Comparison of ENCODE assay signal across 2 cellular contexts in the genomic region with DNA sequence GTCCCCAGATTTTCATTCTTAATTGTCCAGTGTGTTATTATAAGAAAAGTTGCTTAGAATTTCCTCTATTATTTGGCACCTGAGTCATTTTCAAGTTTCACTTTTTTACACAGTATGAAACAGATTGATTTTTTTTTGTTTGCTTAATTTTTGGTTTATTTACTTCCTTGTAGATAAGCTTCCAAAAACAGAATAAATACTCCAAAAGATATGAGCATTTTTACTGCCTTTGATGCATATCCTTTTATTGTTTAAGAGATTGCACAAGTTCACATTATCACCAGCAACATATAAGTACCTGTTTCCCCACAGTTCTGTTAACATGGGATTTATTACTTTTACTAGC.
TF ChIP-seq lines count a peak whose summit lies in the region.

No MANE protein-coding gene starts in this region.

TF ChIP-seq in HEK293, 187 proteins besides CTCF, POLR2A, EP300 and RAD21:
- no peak for TF ChIP-seq SCRT2 (tag by site-specific recombination; IDR thresholded peaks at IDR 0.05)
- no peak for TF ChIP-seq MEIS1 (CRISPR knock-in tag; IDR thresholded peaks at IDR 0.05; ENCODE audit: borderline replicate concordance)
- no peak for TF ChIP-seq ZNF473 (tag by site-specific recombination; IDR thresholded peaks at IDR 0.05)
- TF ChIP-seq ZSCAN30 (tag by site-specific recombination; IDR thresholded peaks at IDR 0.05): no peak
- TF ChIP-seq, protein P1, sequence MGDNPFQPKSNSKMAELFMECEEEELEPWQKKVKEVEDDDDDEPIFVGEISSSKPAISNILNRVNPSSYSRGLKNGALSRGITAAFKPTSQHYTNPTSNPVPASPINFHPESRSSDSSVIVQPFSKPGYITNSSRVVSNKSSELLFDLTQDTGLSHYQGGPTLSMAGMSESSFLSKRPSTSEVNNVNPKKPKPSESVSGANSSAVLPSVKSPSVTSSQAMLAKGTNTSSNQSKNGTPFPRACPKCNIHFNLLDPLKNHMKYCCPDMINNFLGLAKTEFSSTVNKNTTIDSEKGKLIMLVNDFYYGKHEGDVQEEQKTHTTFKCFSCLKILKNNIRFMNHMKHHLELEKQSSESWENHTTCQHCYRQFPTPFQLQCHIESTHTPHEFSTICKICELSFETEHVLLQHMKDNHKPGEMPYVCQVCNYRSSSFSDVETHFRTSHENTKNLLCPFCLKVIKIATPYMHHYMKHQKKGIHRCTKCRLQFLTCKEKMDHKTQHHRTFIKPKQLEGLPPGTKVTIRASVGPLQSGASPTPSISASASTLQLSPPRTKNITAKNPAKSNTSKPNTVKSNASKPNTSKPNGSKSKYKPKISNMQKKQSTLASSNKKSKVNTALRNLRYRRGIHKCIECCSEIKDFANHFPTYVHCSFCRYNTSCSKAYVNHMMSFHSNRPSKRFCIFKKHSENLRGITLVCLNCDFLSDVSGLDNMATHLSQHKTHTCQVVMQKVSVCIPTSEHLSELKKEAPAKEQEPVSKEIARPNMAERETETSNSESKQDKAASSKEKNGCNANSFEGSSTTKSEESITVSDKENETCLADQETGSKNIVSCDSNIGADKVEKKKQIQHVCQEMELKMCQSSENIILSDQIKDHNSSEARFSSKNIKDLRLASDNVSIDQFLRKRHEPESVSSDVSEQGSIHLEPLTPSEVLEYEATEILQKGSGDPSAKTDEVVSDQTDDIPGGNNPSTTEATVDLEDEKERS (tag by site-specific recombination; IDR thresholded peaks at IDR 0.05): no peak
- TF ChIP-seq ZFP69B (tag by site-specific recombination; IDR thresholded peaks at IDR 0.05): no peak
- TF ChIP-seq, protein P2, sequence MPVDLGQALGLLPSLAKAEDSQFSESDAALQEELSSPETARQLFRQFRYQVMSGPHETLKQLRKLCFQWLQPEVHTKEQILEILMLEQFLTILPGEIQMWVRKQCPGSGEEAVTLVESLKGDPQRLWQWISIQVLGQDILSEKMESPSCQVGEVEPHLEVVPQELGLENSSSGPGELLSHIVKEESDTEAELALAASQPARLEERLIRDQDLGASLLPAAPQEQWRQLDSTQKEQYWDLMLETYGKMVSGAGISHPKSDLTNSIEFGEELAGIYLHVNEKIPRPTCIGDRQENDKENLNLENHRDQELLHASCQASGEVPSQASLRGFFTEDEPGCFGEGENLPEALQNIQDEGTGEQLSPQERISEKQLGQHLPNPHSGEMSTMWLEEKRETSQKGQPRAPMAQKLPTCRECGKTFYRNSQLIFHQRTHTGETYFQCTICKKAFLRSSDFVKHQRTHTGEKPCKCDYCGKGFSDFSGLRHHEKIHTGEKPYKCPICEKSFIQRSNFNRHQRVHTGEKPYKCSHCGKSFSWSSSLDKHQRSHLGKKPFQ (tag by site-specific recombination; IDR thresholded peaks at IDR 0.05): no peak
- TF ChIP-seq ZIC2 (tag by site-specific recombination; IDR thresholded peaks at IDR 0.05): no peak
- TF ChIP-seq ZNF626 (tag by site-specific recombination; IDR thresholded peaks at IDR 0.05): no peak
- TF ChIP-seq FEZF1 (tag by site-specific recombination; IDR thresholded peaks at IDR 0.05): 0 out of 2 replicates have a peak, but pooled peaks have one; percentile 19
- TF ChIP-seq TCF7L2 (IDR thresholded peaks at IDR 0.05; ENCODE audit: borderline replicate concordance, low read depth, low read length): peak; percentile 74
- TF ChIP-seq ZFHX2 (tag by site-specific recombination; conservative IDR thresholded peaks at IDR 0.05): no peak
- TF ChIP-seq PRDM1 (tag by site-specific recombination; IDR thresholded peaks at IDR 0.05): no peak
- no peak for TF ChIP-seq SP3 (tag by site-specific recombination; IDR thresholded peaks at IDR 0.05)
- TF ChIP-seq ZNF223 (tag by site-specific recombination; IDR thresholded peaks at IDR 0.05): no peak
- TF ChIP-seq, protein P3, sequence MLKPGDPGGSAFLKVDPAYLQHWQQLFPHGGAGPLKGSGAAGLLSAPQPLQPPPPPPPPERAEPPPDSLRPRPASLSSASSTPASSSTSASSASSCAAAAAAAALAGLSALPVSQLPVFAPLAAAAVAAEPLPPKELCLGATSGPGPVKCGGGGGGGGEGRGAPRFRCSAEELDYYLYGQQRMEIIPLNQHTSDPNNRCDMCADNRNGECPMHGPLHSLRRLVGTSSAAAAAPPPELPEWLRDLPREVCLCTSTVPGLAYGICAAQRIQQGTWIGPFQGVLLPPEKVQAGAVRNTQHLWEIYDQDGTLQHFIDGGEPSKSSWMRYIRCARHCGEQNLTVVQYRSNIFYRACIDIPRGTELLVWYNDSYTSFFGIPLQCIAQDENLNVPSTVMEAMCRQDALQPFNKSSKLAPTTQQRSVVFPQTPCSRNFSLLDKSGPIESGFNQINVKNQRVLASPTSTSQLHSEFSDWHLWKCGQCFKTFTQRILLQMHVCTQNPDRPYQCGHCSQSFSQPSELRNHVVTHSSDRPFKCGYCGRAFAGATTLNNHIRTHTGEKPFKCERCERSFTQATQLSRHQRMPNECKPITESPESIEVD (tag by site-specific recombination; IDR thresholded peaks at IDR 0.05): peak; percentile 63
- TF ChIP-seq ZNF433 (tag by site-specific recombination; IDR thresholded peaks at IDR 0.05; ENCODE audit: low read depth): no peak
- TF ChIP-seq, protein P4, sequence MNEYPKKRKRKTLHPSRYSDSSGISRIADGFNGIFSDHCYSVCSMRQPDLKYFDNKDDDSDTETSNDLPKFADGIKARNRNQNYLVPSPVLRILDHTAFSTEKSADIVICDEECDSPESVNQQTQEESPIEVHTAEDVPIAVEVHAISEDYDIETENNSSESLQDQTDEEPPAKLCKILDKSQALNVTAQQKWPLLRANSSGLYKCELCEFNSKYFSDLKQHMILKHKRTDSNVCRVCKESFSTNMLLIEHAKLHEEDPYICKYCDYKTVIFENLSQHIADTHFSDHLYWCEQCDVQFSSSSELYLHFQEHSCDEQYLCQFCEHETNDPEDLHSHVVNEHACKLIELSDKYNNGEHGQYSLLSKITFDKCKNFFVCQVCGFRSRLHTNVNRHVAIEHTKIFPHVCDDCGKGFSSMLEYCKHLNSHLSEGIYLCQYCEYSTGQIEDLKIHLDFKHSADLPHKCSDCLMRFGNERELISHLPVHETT (tag by site-specific recombination; IDR thresholded peaks at IDR 0.05): no peak
- TF ChIP-seq ZNF140 (tag by site-specific recombination; IDR thresholded peaks at IDR 0.05): no peak
- TF ChIP-seq ZNF548 (tag by site-specific recombination; IDR thresholded peaks at IDR 0.05): no peak
TF ChIP-seq in HEK293: peak in this region for 3.

TF ChIP-seq in K562, 482 proteins besides CTCF, POLR2A, EP300 and RAD21:
- TF ChIP-seq CEBPB (tag; IDR thresholded peaks at IDR 0.05) (0 out of 2 replicates have a peak, but pooled peaks have one; percentile 28), CBX2 (IDR thresholded peaks at IDR 0.05; ENCODE audit: insufficient read depth, low read length, poor library complexity, severe bottlenecking) (no peak)
